ENCODE assay signal across 21 cellular contexts in genomic region chr4:56209767-56210166, GRCh38.
"Had no signal": no experiment of that assay in that cellular context is flagged by ENCODE, and none has a peak within 500 bp of the region (broad histone marks: within the 10 kb centered on the region; RNA-seq: fewer than 3 reads in every experiment).

No MANE protein-coding gene starts in this region.

- H3K36me3 ChIP-seq: left ventricle myocardium inferior, lower lobe of right lung, spleen, tibial artery, upper lobe of left lung had no signal

- ATAC-seq: left cardiac atrium; lower lobe of right lung; naive thymus-derived CD8-positive, alpha-beta T cell; psoas muscle; right cardiac atrium; stimulated activated memory B cell treated with anti-CD40 and anti-IgM and Interleukin-4, amounts not matched to agents 10 μg/mL and 1 μg/mL and 100 μg/mL, for 72 hours; stimulated activated naive CD8-positive, alpha-beta T cell treated with anti-CD3 and anti-CD28 coated beads, Interleukin-15, Interleukin-2, amounts not matched to agents 100 U/mL and 50 U/mL, for 24 hours had no signal

- H3K4me1 ChIP-seq: left ventricle myocardium inferior, lower lobe of right lung, parathyroid adenoma, psoas muscle, spleen, testis, tibial artery, upper lobe of left lung had no signal

- H3K9me3 ChIP-seq: lower lobe of right lung, testis, tibial artery had no signal

- H3K4me1 Mint-ChIP-seq: central memory CD8-positive, alpha-beta T cell; naive thymus-derived CD8-positive, alpha-beta T cell; stimulated activated memory B cell treated with anti-CD40 and anti-IgM and Interleukin-4, amounts not matched to agents 10 μg/mL and 1 μg/mL and 100 μg/mL, for 72 hours had no signal

- H3K4me3 ChIP-seq: coronary artery, left ventricle myocardium inferior, lower lobe of right lung, psoas muscle, skin epidermis, spleen, testis, tibial artery, upper lobe of left lung had no signal

- H3K4me3 Mint-ChIP-seq: central memory CD8-positive, alpha-beta T cell; naive thymus-derived CD8-positive, alpha-beta T cell; stimulated activated memory B cell treated with anti-CD40 and anti-IgM and Interleukin-4, amounts not matched to agents 10 μg/mL and 1 μg/mL and 100 μg/mL, for 72 hours had no signal

- H3K27ac Mint-ChIP-seq: naive thymus-derived CD8-positive, alpha-beta T cell; stimulated activated memory B cell treated with anti-CD40 and anti-IgM and Interleukin-4, amounts not matched to agents 10 μg/mL and 1 μg/mL and 100 μg/mL, for 72 hours had no signal

- H3K27ac ChIP-seq: coronary artery, left ventricle myocardium inferior, lower lobe of right lung, parathyroid adenoma, psoas muscle, skin epidermis, spleen, testis, tibial artery, upper lobe of left lung had no signal

- H3K27me3 ChIP-seq: spleen, testis, tibial artery, upper lobe of left lung had no signal

- H3K9ac ChIP-seq: parathyroid adenoma had no signal

- DNase-seq: dermis blood vessel endothelial cell; effector memory CD4-positive, alpha-beta T cell; erythroblast; left cardiac atrium; left ventricle myocardium inferior; lower lobe of right lung; naive thymus-derived CD8-positive, alpha-beta T cell; psoas muscle; right cardiac atrium; spleen; stimulated activated CD4-positive, alpha-beta T cell treated with anti-CD3 and anti-CD28 coated beads, Interleukin-4, amount 100 ng/mL, for 4 hours; stimulated activated naive CD8-positive, alpha-beta T cell treated with anti-CD3 and anti-CD28 coated beads, Interleukin-15, Interleukin-2, amounts not matched to agents 100 U/mL and 50 U/mL, for 24 hours; substantia nigra; testis; tibial artery; upper lobe of left lung had no signal

- H3K27me3 Mint-ChIP-seq: central memory CD8-positive, alpha-beta T cell; stimulated activated memory B cell treated with anti-CD40 and anti-IgM and Interleukin-4, amounts not matched to agents 10 μg/mL and 1 μg/mL and 100 μg/mL, for 72 hours had no signal
